ENCODE assay signal across 1 cellular context in the genomic region with DNA sequence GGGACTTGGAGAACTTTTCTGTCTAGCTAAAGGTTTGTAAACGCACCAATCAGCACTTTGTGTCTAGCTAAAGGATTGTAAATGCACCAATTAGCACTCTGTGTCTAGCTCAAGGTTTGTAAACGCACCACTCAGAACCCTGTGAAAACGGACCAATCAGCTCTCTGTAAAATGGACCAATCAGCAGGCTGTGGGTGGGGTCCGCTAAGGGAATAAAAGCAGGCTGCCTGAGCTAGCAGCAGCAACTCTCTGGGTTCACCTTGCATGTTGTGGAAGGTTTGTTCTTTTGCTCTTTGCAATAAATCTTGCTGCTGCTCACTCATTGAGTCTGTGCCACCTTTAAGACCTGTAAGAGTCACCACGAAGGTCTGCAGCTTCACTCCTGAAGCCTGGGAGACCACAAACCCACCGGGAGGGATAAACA.
TF ChIP-seq lines count a peak whose summit lies in the region.

No MANE protein-coding gene starts in this region.

TF ChIP-seq in HepG2, 621 proteins besides CTCF, POLR2A, EP300 and RAD21 (continued from another document):
- TF ChIP-seq, protein P1, sequence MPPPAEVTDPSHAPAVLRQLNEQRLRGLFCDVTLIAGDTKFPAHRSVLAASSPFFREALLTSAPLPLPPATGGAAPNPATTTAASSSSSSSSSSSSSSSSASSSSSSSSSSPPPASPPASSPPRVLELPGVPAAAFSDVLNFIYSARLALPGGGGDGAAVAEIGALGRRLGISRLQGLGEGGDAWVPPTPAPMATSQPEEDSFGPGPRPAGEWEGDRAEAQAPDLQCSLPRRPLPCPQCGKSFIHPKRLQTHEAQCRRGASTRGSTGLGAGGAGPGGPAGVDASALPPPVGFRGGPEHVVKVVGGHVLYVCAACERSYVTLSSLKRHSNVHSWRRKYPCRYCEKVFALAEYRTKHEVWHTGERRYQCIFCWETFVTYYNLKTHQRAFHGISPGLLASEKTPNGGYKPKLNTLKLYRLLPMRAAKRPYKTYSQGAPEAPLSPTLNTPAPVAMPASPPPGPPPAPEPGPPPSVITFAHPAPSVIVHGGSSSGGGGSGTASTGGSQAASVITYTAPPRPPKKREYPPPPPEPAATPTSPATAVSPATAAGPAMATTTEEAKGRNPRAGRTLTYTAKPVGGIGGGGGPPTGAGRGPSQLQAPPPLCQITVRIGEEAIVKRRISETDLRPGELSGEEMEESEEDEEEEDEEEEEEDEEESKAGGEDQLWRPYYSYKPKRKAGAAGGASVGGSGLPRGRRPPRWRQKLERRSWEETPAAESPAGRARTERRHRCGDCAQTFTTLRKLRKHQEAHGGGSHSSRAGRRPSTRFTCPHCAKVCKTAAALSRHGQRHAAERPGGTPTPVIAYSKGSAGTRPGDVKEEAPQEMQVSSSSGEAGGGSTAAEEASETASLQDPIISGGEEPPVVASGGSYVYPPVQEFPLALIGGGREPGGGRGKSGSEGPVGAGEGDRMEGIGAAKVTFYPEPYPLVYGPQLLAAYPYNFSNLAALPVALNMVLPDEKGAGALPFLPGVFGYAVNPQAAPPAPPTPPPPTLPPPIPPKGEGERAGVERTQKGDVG (CRISPR knock-in tag; IDR thresholded peaks at IDR 0.05; ENCODE audit: borderline replicate concordance) = peak; percentile 62; the same call in 1 of the 2 replicates
- TF ChIP-seq ZNF230 (CRISPR knock-in tag; IDR thresholded peaks at IDR 0.05) (0 out of 2 replicates have a peak, but pooled peaks have one; percentile 36), MIER3 (CRISPR knock-in tag; IDR thresholded peaks at IDR 0.05; ENCODE audit: borderline replicate concordance) (0 out of 2 replicates have a peak, but pooled peaks have one; percentile 17), ZNF605 (CRISPR knock-in tag; IDR thresholded peaks at IDR 0.05) (0 out of 2 replicates have a peak, but pooled peaks have one; percentile 1), TEAD3 (CRISPR knock-in tag; optimal IDR thresholded peaks at IDR 0.05; ENCODE audit: borderline replicate concordance) (peak; percentile 8), ZNF607 (CRISPR knock-in tag; IDR thresholded peaks at IDR 0.05; ENCODE audit: borderline replicate concordance) (0 out of 2 replicates have a peak, but pooled peaks have one; percentile 26), SNAPC2 (CRISPR knock-in tag; IDR thresholded peaks at IDR 0.05) (0 out of 2 replicates have a peak, but pooled peaks have one; percentile 65), MAFF (IDR thresholded peaks at IDR 0.05; ENCODE audit: low read depth, low read length) (peak; percentile 49; the same call in 1 of the 2 replicates), GABPB1 (CRISPR knock-in tag; IDR thresholded peaks at IDR 0.05) (peak; percentile 10; the same call in 1 of the 2 replicates), TOPORS (CRISPR knock-in tag; IDR thresholded peaks at IDR 0.05) (peak; percentile 75; the same call in 1 of the 2 replicates), DR1 (CRISPR knock-in tag; IDR thresholded peaks at IDR 0.05) (peak; percentile 67; the same call in 1 of the 2 replicates), IRF2 (CRISPR knock-in tag; IDR thresholded peaks at IDR 0.05) (peak; percentile 49; the same call in 1 of the 2 replicates), MAFK (conservative IDR thresholded peaks at IDR 0.05 in 1 of 2, IDR thresholded peaks at IDR 0.05 in 1 of 2; ENCODE audit: low read length in 2 of 2) (peak; percentile 74 to 77), MZF1 (CRISPR knock-in tag; IDR thresholded peaks at IDR 0.05; ENCODE audit: borderline replicate concordance) (peak; percentile 74; the same call in 1 of the 2 replicates), CBX1 (IDR thresholded peaks at IDR 0.05; ENCODE audit: low read depth) (peak; percentile 32)
- TF ChIP-seq, protein P2, sequence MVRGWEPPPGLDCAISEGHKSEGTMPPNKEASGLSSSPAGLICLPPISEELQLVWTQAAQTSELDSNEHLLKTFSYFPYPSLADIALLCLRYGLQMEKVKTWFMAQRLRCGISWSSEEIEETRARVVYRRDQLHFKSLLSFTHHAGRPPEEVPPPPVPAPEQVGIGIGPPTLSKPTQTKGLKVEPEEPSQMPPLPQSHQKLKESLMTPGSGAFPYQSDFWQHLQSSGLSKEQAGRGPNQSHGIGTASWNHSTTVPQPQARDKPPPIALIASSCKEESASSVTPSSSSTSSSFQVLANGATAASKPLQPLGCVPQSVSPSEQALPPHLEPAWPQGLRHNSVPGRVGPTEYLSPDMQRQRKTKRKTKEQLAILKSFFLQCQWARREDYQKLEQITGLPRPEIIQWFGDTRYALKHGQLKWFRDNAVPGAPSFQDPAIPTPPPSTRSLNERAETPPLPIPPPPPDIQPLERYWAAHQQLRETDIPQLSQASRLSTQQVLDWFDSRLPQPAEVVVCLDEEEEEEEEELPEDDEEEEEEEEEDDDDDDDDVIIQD (CRISPR knock-in tag; IDR thresholded peaks at IDR 0.05; ENCODE audit: low read depth) = peak; percentile 59; the same call in 1 of the 2 replicates
- TF ChIP-seq, protein P3, sequence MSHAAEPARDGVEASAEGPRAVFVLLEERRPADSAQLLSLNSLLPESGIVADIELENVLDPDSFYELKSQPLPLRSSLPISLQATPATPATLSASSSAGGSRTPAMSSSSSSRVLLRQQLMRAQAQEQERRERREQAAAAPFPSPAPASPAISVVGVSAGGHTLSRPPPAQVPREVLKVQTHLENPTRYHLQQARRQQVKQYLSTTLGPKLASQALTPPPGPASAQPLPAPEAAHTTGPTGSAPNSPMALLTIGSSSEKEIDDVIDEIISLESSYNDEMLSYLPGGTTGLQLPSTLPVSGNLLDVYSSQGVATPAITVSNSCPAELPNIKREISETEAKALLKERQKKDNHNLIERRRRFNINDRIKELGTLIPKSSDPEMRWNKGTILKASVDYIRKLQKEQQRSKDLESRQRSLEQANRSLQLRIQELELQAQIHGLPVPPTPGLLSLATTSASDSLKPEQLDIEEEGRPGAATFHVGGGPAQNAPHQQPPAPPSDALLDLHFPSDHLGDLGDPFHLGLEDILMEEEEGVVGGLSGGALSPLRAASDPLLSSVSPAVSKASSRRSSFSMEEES (CRISPR knock-in tag; IDR thresholded peaks at IDR 0.05) = peak; percentile 33; the same call in 1 of the 2 replicates
